Comparison of ENCODE assay signal across 8 cellular contexts in the genomic region with DNA sequence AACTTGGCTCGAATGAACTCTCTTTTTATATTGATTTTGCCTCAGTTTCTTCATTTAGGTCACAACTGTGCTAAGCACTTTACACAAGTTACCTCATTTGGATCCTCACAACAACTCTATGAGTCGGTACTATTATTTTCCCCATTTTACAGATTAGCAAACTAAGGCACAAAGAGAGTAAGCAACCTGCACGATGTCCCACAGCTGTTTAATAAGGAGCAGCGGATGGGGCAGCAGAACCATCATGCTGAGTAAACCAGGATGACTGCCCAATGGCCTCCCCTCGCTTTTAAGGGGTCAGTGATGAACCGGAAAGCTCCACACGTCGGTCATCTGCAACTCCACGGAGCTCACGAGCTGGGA. TPM values are rescaled to one million over a fixed set of nuclear protein-coding genes. Genes with fewer than 3 reads are reported as not detected.
DNase-seq lines count a peak whose midpoint lies in the region; ATAC-seq lines count a peak whose summit lies in the region.

No MANE protein-coding gene starts in this region.

- H3K4me1 Mint-ChIP-seq in activated CD4-positive, alpha-beta memory T cell treated with anti-CD3 and anti-CD28 coated beads for 36 hours (ENCODE audit: low read depth) = peaks cover 11% of the 10 kb centered on the region
- peaks cover 12 to 13% of the 10 kb centered on the region in 2 donors for H3K4me1 Mint-ChIP-seq in stimulated activated naive B cell treated with anti-CD40 and anti-IgM and Interleukin-4, amounts not matched to agents 10 μg/mL and 1 μg/mL and 100 μg/mL, for 72 hours

- peaks cover 17% of the 10 kb centered on the region for H3K4me1 ChIP-seq in HAP-1
- H3K4me1 ChIP-seq in iPS-18a (ENCODE audit: control insufficient read depth, low read depth, low read length) = peaks cover 8% of the 10 kb centered on the region

- H3K9me3 Mint-ChIP-seq in activated CD4-positive, alpha-beta memory T cell treated with anti-CD3 and anti-CD28 coated beads for 36 hours = no peaks in the 10 kb centered on the region
- no peaks in the 10 kb centered on the region for H3K9me3 Mint-ChIP-seq in stimulated activated naive B cell treated with anti-CD40 and anti-IgM and Interleukin-4, amounts not matched to agents 10 μg/mL and 1 μg/mL and 100 μg/mL, for 72 hours

- POLR2A ChIA-PET in activated CD4-positive, alpha-beta memory T cell treated with anti-CD3 and anti-CD28 coated beads for 36 hours (lab: Charles Lee) = interaction anchor here (0.5 kb wide), 1 partner anchor 22 kb away, joined by 4 read pairs; no protein-coding TSS in a partner anchor

- no peaks in the 10 kb centered on the region for H3K9me3 ChIP-seq in HAP-1
- no peaks in the 10 kb centered on the region for H3K9me3 ChIP-seq in iPS-18a (ENCODE audit: control insufficient read depth, low read depth, low read length)

- H3K4me3 ChIP-seq in HAP-1 = peak overlapping the region; percentile 53
- peak overlapping the region; percentile 77 for H3K4me3 ChIP-seq in iPS-18a (ENCODE audit: low read length)

- H3K36me3 Mint-ChIP-seq in activated CD4-positive, alpha-beta memory T cell treated with anti-CD3 and anti-CD28 coated beads for 36 hours = no peaks in the 10 kb centered on the region
- H3K36me3 Mint-ChIP-seq in stimulated activated naive B cell treated with anti-CD40 and anti-IgM and Interleukin-4, amounts not matched to agents 10 μg/mL and 1 μg/mL and 100 μg/mL, for 72 hours = no peaks in the 10 kb centered on the region

- in situ Hi-C loops in HAP-1 (cut with MboI; ENCODE audit: low sequenced_read_pairs) = loop anchor here (10.0 to 25.0 kb wide), 2 partner anchors 210 to 1597 kb away; no protein-coding TSS in a partner anchor

- ATAC-seq in stimulated activated naive B cell treated with anti-CD40 and anti-IgM and Interleukin-4, amounts not matched to agents 10 μg/mL and 1 μg/mL and 100 μg/mL, for 72 hours (replicated peaks) = no peak

- no peak overlapping the region for H3K27ac Mint-ChIP-seq in activated CD4-positive, alpha-beta memory T cell treated with anti-CD3 and anti-CD28 coated beads for 36 hours
- H3K27ac Mint-ChIP-seq in stimulated activated naive B cell treated with anti-CD40 and anti-IgM and Interleukin-4, amounts not matched to agents 10 μg/mL and 1 μg/mL and 100 μg/mL, for 72 hours = no peak overlapping the region

- intact Hi-C loops in activated CD4-positive, alpha-beta memory T cell treated with anti-CD3 and anti-CD28 coated beads for 36 hours (cut with micrococcal nuclease) = loop anchor here (2.0 to 10.0 kb wide), 3 partner anchors 102 to 610 kb away; partner anchors contain the start of genes RBM27, SH3RF2 and TCERG1

- no peak overlapping the region for H3K27ac ChIP-seq in iPS-18a (ENCODE audit: low read length)

- CTCF ChIA-PET in activated CD4-positive, alpha-beta memory T cell treated with anti-CD3 and anti-CD28 coated beads for 36 hours (lab: Charles Lee) = interaction anchor here (1.3 to 4.6 kb wide), 3 partner anchors 8 to 1631 kb away, joined by 3 to 32 read pairs (median 3); no protein-coding TSS in a partner anchor

- peak overlapping the region; percentile 45 for H3K4me3 Mint-ChIP-seq in activated CD4-positive, alpha-beta memory T cell treated with anti-CD3 and anti-CD28 coated beads for 36 hours
- peak overlapping the region; percentile 82 to 84 for H3K4me3 Mint-ChIP-seq in stimulated activated naive B cell treated with anti-CD40 and anti-IgM and Interleukin-4, amounts not matched to agents 10 μg/mL and 1 μg/mL and 100 μg/mL, for 72 hours

- no peak for DNase-seq in HAP-1 (ENCODE audit: low spot score in 2 of 2)
- no peak for DNase-seq in activated CD4-positive, alpha-beta memory T cell treated with anti-CD3 and anti-CD28 coated beads for 36 hours
- DNase-seq in stimulated activated naive B cell treated with anti-CD40 and anti-IgM and Interleukin-4, amounts not matched to agents 10 μg/mL and 1 μg/mL and 100 μg/mL, for 72 hours = no peak
- DNase-seq in NCI-H1436 (lab: John Stamatoyannopoulos, UW) = no peak
- no peak for DNase-seq in cerebellum (ENCODE audit: low spot score)
- DNase-seq in NCI-H2196 treated with DMSO at 0.1 percent for 48 hours (lab: John Stamatoyannopoulos, UW; ENCODE audit: unreplicated experiment) = no peak
- DNase-seq in HK-2 (ENCODE audit: unreplicated experiment) = no peak

- H3K9ac ChIP-seq in iPS-18a (ENCODE audit: low read length) = peak overlapping the region; percentile 41

- H3K27me3 ChIP-seq in HAP-1 (ENCODE audit: low read depth) = no peaks in the 10 kb centered on the region
- peaks cover 21% of the 10 kb centered on the region for H3K27me3 ChIP-seq in iPS-18a (ENCODE audit: control insufficient read depth, insufficient read depth, low read length)

- H3K27me3 Mint-ChIP-seq in activated CD4-positive, alpha-beta memory T cell treated with anti-CD3 and anti-CD28 coated beads for 36 hours = peaks cover 7% of the 10 kb centered on the region
- peaks cover 0 to 5% of the 10 kb centered on the region in 2 donors for H3K27me3 Mint-ChIP-seq in stimulated activated naive B cell treated with anti-CD40 and anti-IgM and Interleukin-4, amounts not matched to agents 10 μg/mL and 1 μg/mL and 100 μg/mL, for 72 hours

- H3K36me3 ChIP-seq in HAP-1 (replicated peaks) = no peaks in the 10 kb centered on the region
- no peaks in the 10 kb centered on the region for H3K36me3 ChIP-seq in iPS-18a (ENCODE audit: control insufficient read depth, low read depth, low read length)

RNA-seq across cellular contexts. Expression of gene PRELID2, which starts 0.6 kb away (rescaled TPM):
- 1 to 10 TPM; 3.8 to 4.3 TPM for total RNA-seq in activated CD4-positive, alpha-beta memory T cell treated with anti-CD3 and anti-CD28 coated beads for 36 hours
- total RNA-seq in cerebellum = 22.9 TPM

RNA-seq across cellular contexts. Expression of gene GRXCR2, which starts 38.3 kb away (rescaled TPM):
- total RNA-seq in activated CD4-positive, alpha-beta memory T cell treated with anti-CD3 and anti-CD28 coated beads for 36 hours = not detected
- not detected for total RNA-seq in cerebellum
